In genomic region chr3:36960502-36960901, GRCh38 we compare ENCODE assay signal across 26 cellular contexts.
"Had no signal": no experiment of that assay in that cellular context is flagged by ENCODE, and none has a peak within 500 bp of the region (broad histone marks: within the 10 kb centered on the region; RNA-seq: fewer than 3 reads in every experiment).

No MANE protein-coding gene starts in this region.

- H3K4me3 Mint-ChIP-seq: activated CD8-positive, alpha-beta T cell treated with anti-CD3 and anti-CD28 coated beads, Interleukin-2, amount 10 ng/mL, durations not matched to agents 7 days and 5 days; activated naive CD4-positive, alpha-beta T cell treated with anti-CD3 and anti-CD28 coated beads, Interleukin-2, amount 50 U/mL, for 24 hours; activated T-helper 1 cell treated with anti-CD3 and anti-CD28 coated beads, Interleukin-12 subunit alpha, Interleukin-12 subunit beta, Interleukin-2, Interleukin-4 antibody, amounts not matched to agents 30 ng/mL and 10 ng/mL and 1 ng/mL, durations not matched to agents 14 hours and 24 hours and 36 hours had no signal

- ATAC-seq: activated CD8-positive, alpha-beta T cell treated with anti-CD3 and anti-CD28 coated beads, Interleukin-2, amount 10 ng/mL, durations not matched to agents 7 days and 5 days had no signal

- H3K27me3 Mint-ChIP-seq: activated naive CD4-positive, alpha-beta T cell treated with anti-CD3 and anti-CD28 coated beads, Interleukin-2, amount 50 U/mL, for 24 hours had no signal

- H3K36me3 Mint-ChIP-seq: activated naive CD4-positive, alpha-beta T cell treated with anti-CD3 and anti-CD28 coated beads, Interleukin-2, amount 50 U/mL, for 24 hours had no signal

- H3K27ac Mint-ChIP-seq: activated CD8-positive, alpha-beta T cell treated with anti-CD3 and anti-CD28 coated beads, Interleukin-2, amount 10 ng/mL, durations not matched to agents 7 days and 5 days; activated naive CD4-positive, alpha-beta T cell treated with anti-CD3 and anti-CD28 coated beads, Interleukin-2, amount 50 U/mL, for 24 hours; activated T-helper 1 cell treated with anti-CD3 and anti-CD28 coated beads, Interleukin-12 subunit alpha, Interleukin-12 subunit beta, Interleukin-2, Interleukin-4 antibody, amounts not matched to agents 30 ng/mL and 10 ng/mL and 1 ng/mL, durations not matched to agents 14 hours and 24 hours and 36 hours had no signal

- H3K9me3 Mint-ChIP-seq: activated naive CD4-positive, alpha-beta T cell treated with anti-CD3 and anti-CD28 coated beads, Interleukin-2, amount 50 U/mL, for 24 hours; activated T-helper 1 cell treated with anti-CD3 and anti-CD28 coated beads, Interleukin-12 subunit alpha, Interleukin-12 subunit beta, Interleukin-2, Interleukin-4 antibody, amounts not matched to agents 30 ng/mL and 10 ng/mL and 1 ng/mL, durations not matched to agents 14 hours and 24 hours and 36 hours had no signal

- DNase-seq: activated CD4-positive, alpha-beta T cell treated with anti-CD3 and anti-CD28 coated beads for 48 hours; activated CD4-positive, alpha-beta T cell treated with anti-CD3 and anti-CD28 coated beads, Interleukin-2, amount 50 U/mL, for 4 hours; activated CD4-positive, CD25-positive, alpha-beta regulatory T cell treated with anti-CD3 and anti-CD28 coated beads, Interleukin-2, amount 50 U/mL, for 72 hours; activated CD8-positive, alpha-beta memory T cell treated with anti-CD3 and anti-CD28 coated beads, Interleukin-2, amount 50 U/mL, for 48 hours; activated CD8-positive, alpha-beta T cell treated with anti-CD3 and anti-CD28 coated beads, Interleukin-2, amount 10 ng/mL, durations not matched to agents 7 days and 5 days; activated effector memory CD4-positive, alpha-beta T cell treated with Interleukin-2 at 50 U/mL for 16 hours; activated naive CD4-positive, alpha-beta T cell; activated T-cell treated with anti-CD3 and anti-CD28 coated beads, Interleukin-2, amount 50 U/mL, for 1 hour; aorta; caudate nucleus; KG1; NCI-H1048; NCI-H187 treated with DMSO at 0.1 percent for 48 hours; NCI-H2171; NCI-H526; NCI-H774; OCI-M1; Peyer's patch; Right ventricle myocardium superior; SK-N-SH; T-helper 1 cell had no signal

- H3K4me3 ChIP-seq: breast epithelium, Peyer's patch, SJCRH30 had no signal

- H3K27ac ChIP-seq: breast epithelium, Peyer's patch, RWPE1, SJCRH30 had no signal
